In the genomic region with DNA sequence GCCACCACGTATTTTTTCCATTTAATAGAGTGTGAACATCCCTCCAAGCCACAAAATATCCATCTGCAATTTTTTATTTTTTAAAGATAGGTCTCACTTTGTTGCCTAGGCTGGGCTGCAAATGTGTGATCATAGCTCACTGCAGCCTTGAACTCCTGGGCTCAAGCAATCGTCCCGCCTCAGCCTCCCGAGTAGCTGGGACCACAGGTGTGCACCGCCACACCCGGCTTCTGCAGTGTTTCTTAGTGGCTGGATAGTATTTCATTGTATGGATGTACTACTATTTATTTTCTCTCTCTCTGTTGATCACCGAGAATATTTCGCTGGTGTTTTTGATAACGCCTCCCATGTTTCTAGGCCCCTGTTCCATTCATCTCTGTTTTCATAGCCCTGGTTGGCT, we compare ENCODE assay signal across 10 cellular contexts. TPM values are rescaled to one million over a fixed set of nuclear protein-coding genes. Genes with fewer than 3 reads are reported as not detected.
DNase-seq lines count a peak whose midpoint lies in the region; ATAC-seq and TF ChIP-seq lines count a peak whose summit lies in the region.
"Had no signal": no experiment of that assay in that cellular context is flagged by ENCODE, and none has a peak within 500 bp of the region (broad histone marks: within the 10 kb centered on the region; RNA-seq: fewer than 3 reads in every experiment).

No MANE protein-coding gene starts in this region.

- H3K27me3 ChIP-seq in breast epithelium (no peaks in the 10 kb centered on the region), muscle layer of colon (ENCODE audit: control insufficient read depth in 1 of 2, insufficient read depth in 2 of 2, low read length in 2 of 2) (no peaks in the 10 kb centered on the region), tibial nerve (no peaks in the 10 kb centered on the region)

- peak overlapping the region; percentile 44 to 86 for H3K27ac ChIP-seq in breast epithelium
- peak overlapping the region; percentile 77 for H3K27ac ChIP-seq in muscle layer of colon (ENCODE audit: low read depth, low read length)
- peak overlapping the region in 3 of 4 donors; percentile 1 to 89 (median 50) for H3K27ac ChIP-seq in tibial nerve

- TF ChIP-seq CTCF in breast epithelium (IDR thresholded peaks at IDR 0.05) (no peak), tibial nerve (IDR thresholded peaks at IDR 0.05) (no peak)

- H3K9me3 ChIP-seq in breast epithelium: no peaks in the 10 kb centered on the region
- no peaks in the 10 kb centered on the region for H3K9me3 ChIP-seq in muscle layer of colon (ENCODE audit: low read length)
- no peaks in the 10 kb centered on the region for H3K9me3 ChIP-seq in tibial nerve

- H3K9me3 Mint-ChIP-seq in activated T-cell treated with anti-CD3 and anti-CD28 coated beads, Interleukin-2, amount 50 U/mL, for 24 hours: no peaks in the 10 kb centered on the region
- no peaks in the 10 kb centered on the region for H3K9me3 Mint-ChIP-seq in activated T-cell treated with anti-CD3 and anti-CD28 coated beads, Interleukin-2, amount 50 U/mL, for 72 hours
- H3K9me3 Mint-ChIP-seq: T-helper 1 cell treated with Interleukin-12 subunit alpha and Interleukin-12 subunit beta and Interleukin-4 antibody, amounts not matched to agents 30 μg/mL and 1 μg/mL, for 36 hours had no signal

- H3K4me1 ChIP-seq in breast epithelium (peaks cover 0 to 31% of the 10 kb centered on the region in 2 donors), muscle layer of colon (ENCODE audit: insufficient read depth, low read length) (peaks cover 94% of the 10 kb centered on the region), tibial nerve (peaks cover 0 to 63% (median 43%) of the 10 kb centered on the region in 4 donors)

- no peak for DNase-seq in activated T-cell treated with anti-CD3 and anti-CD28 coated beads, Interleukin-2, amount 50 U/mL, for 24 hours
- no peak for DNase-seq in activated T-cell treated with anti-CD3 and anti-CD28 coated beads, Interleukin-2, amount 50 U/mL, for 72 hours
- DNase-seq in breast epithelium (ENCODE audit: low spot score in 2 of 2) (no peak), tibial nerve (ENCODE audit: low spot score in 2 of 2) (no peak), NCI-H1105 treated with DMSO at 0.1 percent for 48 hours (lab: John Stamatoyannopoulos, UW) (no peak)
- DNase-seq: NCI-H146 had no signal

- no peak for TF ChIP-seq POLR2A in breast epithelium (IDR thresholded peaks at IDR 0.05)
- no peak for TF ChIP-seq POLR2A in tibial nerve (IDR thresholded peaks at IDR 0.05)

- H3K9ac ChIP-seq in muscle layer of colon (ENCODE audit: low read length): peak overlapping the region; percentile 31

- H3K4me1 Mint-ChIP-seq in activated T-cell treated with anti-CD3 and anti-CD28 coated beads, Interleukin-2, amount 50 U/mL, for 24 hours (ENCODE audit: low read depth): peaks cover 48% of the 10 kb centered on the region
- H3K4me1 Mint-ChIP-seq in activated T-cell treated with anti-CD3 and anti-CD28 coated beads, Interleukin-2, amount 50 U/mL, for 72 hours (ENCODE audit: low read depth): peaks cover 50% of the 10 kb centered on the region

- H3K27ac Mint-ChIP-seq in activated T-cell treated with anti-CD3 and anti-CD28 coated beads, Interleukin-2, amount 50 U/mL, for 24 hours: peak overlapping the region; percentile 53
- H3K27ac Mint-ChIP-seq in activated T-cell treated with anti-CD3 and anti-CD28 coated beads, Interleukin-2, amount 50 U/mL, for 72 hours: no peak overlapping the region
- H3K27ac Mint-ChIP-seq: T-helper 1 cell treated with Interleukin-12 subunit alpha and Interleukin-12 subunit beta and Interleukin-4 antibody, amounts not matched to agents 30 μg/mL and 1 μg/mL, for 36 hours had no signal

- intact Hi-C loops in breast epithelium (cut with DNase I; ENCODE audit: low total_unique reads): no loop called here

- H3K36me3 Mint-ChIP-seq in activated T-cell treated with anti-CD3 and anti-CD28 coated beads, Interleukin-2, amount 50 U/mL, for 24 hours (ENCODE audit: low read depth): peaks cover 5% of the 10 kb centered on the region
- H3K36me3 Mint-ChIP-seq in activated T-cell treated with anti-CD3 and anti-CD28 coated beads, Interleukin-2, amount 50 U/mL, for 72 hours (ENCODE audit: insufficient read depth in 2 of 2): no peaks in the 10 kb centered on the region

- WGBS in tibial nerve, 2 donors: 68 to 79% methylated on average over 8 to 9 of the region's 9 CpGs

- no peak for TF ChIP-seq EP300 in tibial nerve (IDR thresholded peaks at IDR 0.05)

- H3K4me3 ChIP-seq in breast epithelium (no peak overlapping the region), muscle layer of colon (ENCODE audit: low read depth in 1 of 2, low read length in 2 of 2) (peak overlapping the region in 1 of 2 donors; percentile 33), tibial nerve (no peak overlapping the region)

- H3K36me3 ChIP-seq in breast epithelium (no peaks in the 10 kb centered on the region), muscle layer of colon (ENCODE audit: insufficient read depth, low read length) (no peaks in the 10 kb centered on the region), tibial nerve (no peaks in the 10 kb centered on the region)

- H3K27me3 Mint-ChIP-seq in activated T-cell treated with anti-CD3 and anti-CD28 coated beads, Interleukin-2, amount 50 U/mL, for 24 hours: no peaks in the 10 kb centered on the region
- no peaks in the 10 kb centered on the region for H3K27me3 Mint-ChIP-seq in activated T-cell treated with anti-CD3 and anti-CD28 coated beads, Interleukin-2, amount 50 U/mL, for 72 hours (ENCODE audit: low read depth)

- H3K4me3 Mint-ChIP-seq in activated T-cell treated with anti-CD3 and anti-CD28 coated beads, Interleukin-2, amount 50 U/mL, for 24 hours: no peak overlapping the region
- no peak overlapping the region for H3K4me3 Mint-ChIP-seq in activated T-cell treated with anti-CD3 and anti-CD28 coated beads, Interleukin-2, amount 50 U/mL, for 72 hours
- H3K4me3 Mint-ChIP-seq: T-helper 1 cell treated with Interleukin-12 subunit alpha and Interleukin-12 subunit beta and Interleukin-4 antibody, amounts not matched to agents 30 μg/mL and 1 μg/mL, for 36 hours had no signal

- ATAC-seq in activated T-cell treated with anti-CD3 and anti-CD28 coated beads, Interleukin-2, amount 50 U/mL, for 72 hours (replicated peaks in 1 of 2): no peak
- ATAC-seq in HG02759 (IDR thresholded peaks at IDR 0.05; ENCODE audit: unreplicated experiment): no peak
- no peak for ATAC-seq in HG03108 (IDR thresholded peaks at IDR 0.05; ENCODE audit: unreplicated experiment)

RNA-seq across cellular contexts. Expression of gene MLXIP, which starts 17.5 kb away (rescaled TPM):
- total RNA-seq in activated T-cell treated with anti-CD3 and anti-CD28 coated beads, Interleukin-2, amount 50 U/mL, for 72 hours: 10 to 100 TPM; 17.1 to 17.5 TPM
- total RNA-seq in breast epithelium: 10 to 100 TPM; 21.1 to 31.1 (median 28.2) TPM
- 10 to 100 TPM; 22.1 to 57.0 (median 27.1) TPM for total RNA-seq in tibial nerve
